In genomic region chr1:172756029-172756428, GRCh38 we compare ENCODE assay signal across 24 cellular contexts.
"Had no signal": no experiment of that assay in that cellular context is flagged by ENCODE, and none has a peak within 500 bp of the region (broad histone marks: within the 10 kb centered on the region; RNA-seq: fewer than 3 reads in every experiment).

No MANE protein-coding gene starts in this region.

- H2AFZ ChIP-seq: PC-9 had no signal

- H3K4me2 ChIP-seq: PC-9 had no signal

- H3K9me3 Mint-ChIP-seq: activated CD8-positive, alpha-beta T cell treated with anti-CD3 and anti-CD28 coated beads for 36 hours; activated T-helper 1 cell treated with anti-CD3 and anti-CD28 coated beads, Interleukin-12 subunit alpha, Interleukin-12 subunit beta, Interleukin-2, Interleukin-4 antibody, amounts not matched to agents 30 ng/mL and 10 ng/mL and 1 ng/mL, durations not matched to agents 14 hours and 24 hours and 36 hours had no signal

- H3K27ac ChIP-seq: PC-9, VCaP had no signal

- H3K27me3 Mint-ChIP-seq: activated naive CD8-positive, alpha-beta T cell treated with anti-CD3 and anti-CD28 coated beads, Interleukin-2, amount 10 ng/mL, durations not matched to agents 7 days and 5 days had no signal

- H3K4me3 ChIP-seq: PC-9 had no signal

- ATAC-seq: activated CD8-positive, alpha-beta T cell treated with anti-CD3 and anti-CD28 coated beads for 36 hours; T-helper 17 cell had no signal

- H3K4me3 Mint-ChIP-seq: activated CD8-positive, alpha-beta T cell treated with anti-CD3 and anti-CD28 coated beads for 36 hours; activated naive CD8-positive, alpha-beta T cell treated with anti-CD3 and anti-CD28 coated beads, Interleukin-2, amount 10 ng/mL, durations not matched to agents 7 days and 5 days; activated T-helper 1 cell treated with anti-CD3 and anti-CD28 coated beads, Interleukin-12 subunit alpha, Interleukin-12 subunit beta, Interleukin-2, Interleukin-4 antibody, amounts not matched to agents 30 ng/mL and 10 ng/mL and 1 ng/mL, durations not matched to agents 14 hours and 24 hours and 36 hours; T-helper 17 cell had no signal

- DNase-seq: activated CD4-positive, CD25-positive, alpha-beta regulatory T cell; activated CD8-positive, alpha-beta memory T cell treated with anti-CD3 and anti-CD28 coated beads, Interleukin-2, amount 50 U/mL, for 4 hours; activated CD8-positive, alpha-beta T cell treated with anti-CD3 and anti-CD28 coated beads for 36 hours; activated effector memory CD4-positive, alpha-beta T cell treated with anti-CD3 and anti-CD28 coated beads, Interleukin-2, amount 50 U/mL, for 16 hours; activated naive CD4-positive, alpha-beta T cell treated with Interleukin-2 at 50 U/mL for 16 hours; activated naive CD8-positive, alpha-beta T cell treated with anti-CD3 and anti-CD28 coated beads, Interleukin-2, amount 10 ng/mL, durations not matched to agents 7 days and 5 days; aorta; central memory CD4-positive, alpha-beta T cell; IMR-90; KG1; NCI-H1092; NCI-H1417 treated with DMSO at 0.1 percent for 48 hours; NCI-H1694 treated with DMSO at 0.1 percent for 48 hours; NCI-H2029 treated with DMSO at 0.1 percent for 48 hours; NCI-H510A treated with DMSO at 0.1 percent for 48 hours; NCI-H69; NK-92 treated with Interleukin-12 subunit alpha and Interleukin-12 subunit beta, amount 100 ng/mL, for 24 hours; PC-9; SIG-M5; T-helper 17 cell; T-helper 9 cell had no signal

- H3K27ac Mint-ChIP-seq: activated CD8-positive, alpha-beta T cell treated with anti-CD3 and anti-CD28 coated beads for 36 hours; activated naive CD8-positive, alpha-beta T cell treated with anti-CD3 and anti-CD28 coated beads, Interleukin-2, amount 10 ng/mL, durations not matched to agents 7 days and 5 days; activated T-helper 1 cell treated with anti-CD3 and anti-CD28 coated beads, Interleukin-12 subunit alpha, Interleukin-12 subunit beta, Interleukin-2, Interleukin-4 antibody, amounts not matched to agents 30 ng/mL and 10 ng/mL and 1 ng/mL, durations not matched to agents 14 hours and 24 hours and 36 hours; T-helper 17 cell had no signal

- FAIRE-seq: bronchial epithelial cell had no signal
